8 cellular contexts compared by ENCODE assay signal in the genomic region with DNA sequence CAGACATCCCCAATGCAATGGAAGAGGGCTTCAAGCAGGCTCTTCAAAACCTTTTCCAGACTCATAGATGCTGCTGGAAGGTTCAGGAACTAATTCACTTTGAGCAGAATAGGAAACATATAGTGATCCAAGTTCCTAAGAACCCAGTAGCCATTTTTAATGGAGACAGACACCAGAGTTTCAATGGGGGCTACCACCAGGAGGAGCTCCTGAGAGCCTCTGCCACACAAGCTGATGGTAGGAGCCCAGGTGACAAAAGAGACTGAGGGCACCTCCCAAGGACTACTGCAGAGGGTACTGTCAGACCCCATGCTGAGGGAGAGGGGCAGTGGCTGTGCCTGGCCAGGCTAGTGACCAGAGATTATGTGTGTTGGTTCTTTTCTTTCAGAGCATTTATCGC. TPM values are rescaled to one million over a fixed set of nuclear protein-coding genes. Genes with fewer than 3 reads are reported as not detected.
DNase-seq lines count a peak whose midpoint lies in the region; ATAC-seq, FAIRE-seq and TF ChIP-seq lines count a peak whose summit lies in the region.

No MANE protein-coding gene starts in this region.

- H3K36me3 ChIP-seq in osteoblast (ENCODE audit: insufficient read depth, low read length), result no peaks in the 10 kb centered on the region
- H3K36me3 ChIP-seq in heart right ventricle, result no peaks in the 10 kb centered on the region

- H3K4me3 Mint-ChIP-seq in activated naive CD4-positive, alpha-beta T cell treated with anti-CD3 and anti-CD28 coated beads for 36 hours, result no peak overlapping the region

- FAIRE-seq in GM12892 (lab: Jason Lieb, UNC), result no peak

- no peaks in the 10 kb centered on the region for H3K79me2 ChIP-seq in osteoblast (ENCODE audit: insufficient read depth, low read length)

- CTCF ChIA-PET in activated naive CD4-positive, alpha-beta T cell treated with anti-CD3 and anti-CD28 coated beads for 36 hours (lab: Charles Lee), result interaction anchor here (0.6 to 6.1 kb wide), 9 partner anchors 9 to 81 kb away, joined by 3 to 88 read pairs (median 4); a partner anchor contains a TSS

- H3K4me1 Mint-ChIP-seq in activated naive CD4-positive, alpha-beta T cell treated with anti-CD3 and anti-CD28 coated beads for 36 hours (ENCODE audit: low read depth), result peaks cover 26% of the 10 kb centered on the region

- H4K20me1 ChIP-seq in osteoblast (ENCODE audit: insufficient read depth, low read length), result no peaks in the 10 kb centered on the region

- TF ChIP-seq CTCF in NB4 (IDR thresholded peaks at IDR 0.05; ENCODE audit: low read depth, low read length) (peak; percentile 66), osteoblast (IDR thresholded peaks at IDR 0.05; ENCODE audit: extremely low read depth, low read depth, low read length) (peak; percentile 37), heart right ventricle (IDR thresholded peaks at IDR 0.05) (peak in 1 of 9 donors; percentile 36)

- H3K9me3 ChIP-seq in osteoblast (ENCODE audit: low read depth, low read length) (no peaks in the 10 kb centered on the region), heart right ventricle (no peaks in the 10 kb centered on the region)

- no peak overlapping the region for H3K27ac Mint-ChIP-seq in activated naive CD4-positive, alpha-beta T cell treated with anti-CD3 and anti-CD28 coated beads for 36 hours

- no peaks in the 10 kb centered on the region for H3K27me3 Mint-ChIP-seq in activated naive CD4-positive, alpha-beta T cell treated with anti-CD3 and anti-CD28 coated beads for 36 hours (ENCODE audit: low read depth)

- H3K4me1 ChIP-seq in osteoblast (ENCODE audit: insufficient read depth, low read length), result no peaks in the 10 kb centered on the region
- no peaks in the 10 kb centered on the region for H3K4me1 ChIP-seq in heart right ventricle

- WGBS in heart right ventricle, 2 donors, result 50 to 63% methylated on average over 1 of the region's 1 CpG

- no peaks in the 10 kb centered on the region for H3K9me3 Mint-ChIP-seq in activated naive CD4-positive, alpha-beta T cell treated with anti-CD3 and anti-CD28 coated beads for 36 hours

- intact Hi-C loops in activated naive CD4-positive, alpha-beta T cell treated with anti-CD3 and anti-CD28 coated beads for 36 hours (cut with micrococcal nuclease), result loop anchor here (1.0 kb wide), 1 partner anchor 45 kb away; no protein-coding TSS in a partner anchor
- intact Hi-C loops in heart right ventricle (cut with DNase I), result no loop called here

- no peaks in the 10 kb centered on the region for H3K36me3 Mint-ChIP-seq in activated naive CD4-positive, alpha-beta T cell treated with anti-CD3 and anti-CD28 coated beads for 36 hours (ENCODE audit: low read depth)

- ATAC-seq in heart right ventricle, result no peak

- TF ChIP-seq POLR2A in NB4 (IDR thresholded peaks at IDR 0.05; ENCODE audit: extremely low read depth, insufficient read length) (no peak), GM12892 (IDR thresholded peaks at IDR 0.05; ENCODE audit: low read depth, low read length) (no peak)

- DNase-seq in ELF-1 (ENCODE audit: low read depth, low spot score) (peak; percentile 44), NB4 (ENCODE audit: low read depth) (peak; percentile 35), osteoblast (ENCODE audit: insufficient read length, low spot score, missing footprints) (peak; percentile 45), GM12892 (ENCODE audit: insufficient read length) (no peak), EL (no peak), DMS79 treated with DMSO at 0.1 percent for 48 hours (lab: John Stamatoyannopoulos, UW) (no peak), heart right ventricle (no peak)
- DNase-seq in activated naive CD4-positive, alpha-beta T cell treated with anti-CD3 and anti-CD28 coated beads for 36 hours, result peak; percentile 55

- H3K27ac ChIP-seq in osteoblast (ENCODE audit: low read depth, low read length), result no peak overlapping the region
- H3K27ac ChIP-seq in heart right ventricle, result no peak overlapping the region

- no peak overlapping the region for H2AFZ ChIP-seq in osteoblast (ENCODE audit: low read length)

- no peak overlapping the region for H3K4me2 ChIP-seq in osteoblast (ENCODE audit: insufficient read depth, low read length)

- H3K4me3 ChIP-seq in NB4 (ENCODE audit: low read depth, low read length), result no peak overlapping the region
- no peak overlapping the region for H3K4me3 ChIP-seq in osteoblast (ENCODE audit: insufficient read depth, low read length)
- H3K4me3 ChIP-seq in heart right ventricle, result no peak overlapping the region

- peaks cover 8% of the 10 kb centered on the region for H3K27me3 ChIP-seq in osteoblast (ENCODE audit: insufficient read depth, low read length)
- peaks cover 0 to 3% (median 0%) of the 10 kb centered on the region in 7 donors for H3K27me3 ChIP-seq in heart right ventricle

RNA-seq across cellular contexts. Expression of a gene that starts 45.9 kb away (rescaled TPM):
- total RNA-seq in activated naive CD4-positive, alpha-beta T cell treated with anti-CD3 and anti-CD28 coated beads for 36 hours, result 10 to 100 TPM; 48.8 to 49.1 TPM
- not detected in 2 replicates for total RNA-seq in osteoblast
- polyA plus RNA-seq in GM12892 (2012; ENCODE audit: missing spikeins), result not detected
- total RNA-seq in heart right ventricle, result 1 to 10 TPM in 1 of 10 donors, not detected in 9; 1.5 TPM
- not detected for polyA plus RNA-seq in heart right ventricle

Comparison
In these comparisons a context has a peak if more than half of its experiments do, and no peak if none do; other contexts are left out.
1. DNase-seq: peak in ELF-1 (single experiment), NB4 (single experiment), activated naive CD4-positive, alpha-beta T cell treated with anti-CD3 and anti-CD28 coated beads for 36 hours (single experiment) and osteoblast (single experiment); none in GM12892 (single experiment), EL (single experiment), DMS79 treated with DMSO at 0.1 percent for 48 hours (single experiment) and heart right ventricle (0 of 2).
2. RNA of a gene that starts 45.9 kb away (total RNA-seq): 48.8 to 49.1 TPM in activated naive CD4-positive, alpha-beta T cell treated with anti-CD3 and anti-CD28 coated beads for 36 hours; not detected in osteoblast and 1.5 TPM in heart right ventricle; every median in the first group is over 10 times any median in the second.